2 cellular contexts compared by ENCODE assay signal in genomic region chr11:102545701-102546100, GRCh38.
TF ChIP-seq lines count a peak whose summit lies in the region.

No MANE protein-coding gene starts in this region.

TF ChIP-seq in GM23338, 12 proteins besides CTCF, POLR2A, EP300 and RAD21 (continued from another document):
- no peak for TF ChIP-seq ETS1 (IDR thresholded peaks at IDR 0.05)
- TF ChIP-seq ZNF114 (CRISPR knock-in tag; IDR thresholded peaks at IDR 0.05): no peak
- TF ChIP-seq REST (IDR thresholded peaks at IDR 0.05; ENCODE audit: unreplicated experiment): no peak
- TF ChIP-seq EZH2 (IDR thresholded peaks at IDR 0.05; ENCODE audit: low read depth, unreplicated experiment): no peak

TF ChIP-seq in HepG2, 621 proteins besides CTCF, POLR2A, EP300 and RAD21 (continued from another document):
- TF ChIP-seq TBX2 (CRISPR knock-in tag; IDR thresholded peaks at IDR 0.05; ENCODE audit: borderline replicate concordance): no peak
- TF ChIP-seq FOXA1 (IDR thresholded peaks at IDR 0.05): no peak
- no peak for TF ChIP-seq FOXA1 (CRISPR knock-in tag; IDR thresholded peaks at IDR 0.05)
- no peak for TF ChIP-seq THRA (CRISPR knock-in tag; IDR thresholded peaks at IDR 0.05; ENCODE audit: borderline replicate concordance)
- no peak for TF ChIP-seq MEIS2 (CRISPR knock-in tag; IDR thresholded peaks at IDR 0.05)
- TF ChIP-seq REXO4 (CRISPR knock-in tag; IDR thresholded peaks at IDR 0.05; ENCODE audit: borderline replicate concordance): no peak
- no peak for TF ChIP-seq ZNF629 (CRISPR knock-in tag; conservative IDR thresholded peaks at IDR 0.05)
- TF ChIP-seq GATA4 (IDR thresholded peaks at IDR 0.05; ENCODE audit: borderline replicate concordance, low read depth): no peak
- TF ChIP-seq ZFP91 (CRISPR knock-in tag; IDR thresholded peaks at IDR 0.05; ENCODE audit: borderline replicate concordance): no peak
- no peak for TF ChIP-seq ATF2 (CRISPR knock-in tag; IDR thresholded peaks at IDR 0.05)
- TF ChIP-seq ZFP37 (CRISPR knock-in tag; IDR thresholded peaks at IDR 0.05; ENCODE audit: borderline replicate concordance): no peak
- TF ChIP-seq ZNF224 (CRISPR knock-in tag; IDR thresholded peaks at IDR 0.05): no peak
- no peak for TF ChIP-seq MIER3 (CRISPR knock-in tag; IDR thresholded peaks at IDR 0.05; ENCODE audit: borderline replicate concordance)
TF ChIP-seq in HepG2: peak in this region for 0.
